In the genomic region with DNA sequence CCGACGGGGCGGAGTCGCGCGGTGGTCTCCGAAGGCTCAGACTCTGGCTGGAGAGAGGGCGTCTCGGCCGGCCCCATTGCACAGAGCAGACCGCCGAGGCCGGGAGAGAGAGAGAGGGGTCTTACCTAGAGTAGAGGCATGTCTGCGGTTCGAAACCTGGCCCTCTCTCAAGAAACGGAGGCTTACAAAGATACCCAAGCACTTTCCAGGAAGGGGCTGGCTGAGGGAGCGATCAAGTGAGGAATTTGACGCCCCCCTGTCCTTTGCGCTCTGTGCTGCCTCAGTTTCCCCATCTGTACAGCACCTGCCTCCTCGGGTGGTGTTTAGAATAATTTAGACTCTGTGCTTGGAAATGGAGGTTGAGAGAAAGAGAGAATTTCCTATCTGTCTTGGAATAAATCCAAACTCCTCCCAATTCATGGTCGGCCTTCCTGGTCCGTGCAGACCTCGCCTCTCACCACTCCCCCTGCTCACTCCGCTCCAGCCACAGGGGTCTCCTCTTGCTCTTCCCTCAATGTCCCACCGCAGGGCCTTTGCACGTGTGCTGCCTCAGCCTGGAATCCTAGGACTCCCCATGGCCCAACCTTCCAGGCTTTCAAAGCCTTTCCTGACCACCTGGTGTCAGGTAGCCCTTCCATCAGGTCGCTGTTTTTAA, we compare ENCODE assay signal across 1 cellular context.
TF ChIP-seq lines count a peak whose summit lies in the region.

No MANE protein-coding gene starts in this region.

TF ChIP-seq in HepG2, 621 proteins besides CTCF, POLR2A, EP300 and RAD21 (continued from another document and continues in another):
- TF ChIP-seq, protein P1, sequence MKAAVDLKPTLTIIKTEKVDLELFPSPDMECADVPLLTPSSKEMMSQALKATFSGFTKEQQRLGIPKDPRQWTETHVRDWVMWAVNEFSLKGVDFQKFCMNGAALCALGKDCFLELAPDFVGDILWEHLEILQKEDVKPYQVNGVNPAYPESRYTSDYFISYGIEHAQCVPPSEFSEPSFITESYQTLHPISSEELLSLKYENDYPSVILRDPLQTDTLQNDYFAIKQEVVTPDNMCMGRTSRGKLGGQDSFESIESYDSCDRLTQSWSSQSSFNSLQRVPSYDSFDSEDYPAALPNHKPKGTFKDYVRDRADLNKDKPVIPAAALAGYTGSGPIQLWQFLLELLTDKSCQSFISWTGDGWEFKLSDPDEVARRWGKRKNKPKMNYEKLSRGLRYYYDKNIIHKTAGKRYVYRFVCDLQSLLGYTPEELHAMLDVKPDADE (CRISPR knock-in tag; IDR thresholded peaks at IDR 0.05), result no peak
- TF ChIP-seq HNRNPH1 (optimal IDR thresholded peaks at IDR 0.05; ENCODE audit: low read depth, low read length) (no peak), ESRRA (CRISPR knock-in tag; IDR thresholded peaks at IDR 0.05; ENCODE audit: low read depth) (no peak), ZNF431 (CRISPR knock-in tag; IDR thresholded peaks at IDR 0.05; ENCODE audit: borderline replicate concordance, low read depth) (no peak), ZNF563 (CRISPR knock-in tag; IDR thresholded peaks at IDR 0.05) (no peak), NRL (CRISPR knock-in tag; IDR thresholded peaks at IDR 0.05; ENCODE audit: borderline replicate concordance) (peak; percentile 79), KLF12 (CRISPR knock-in tag; IDR thresholded peaks at IDR 0.05; ENCODE audit: borderline replicate concordance) (no peak), ONECUT2 (CRISPR knock-in tag; IDR thresholded peaks at IDR 0.05) (no peak), IKZF4 (CRISPR knock-in tag; IDR thresholded peaks at IDR 0.05; ENCODE audit: borderline replicate concordance, low read depth, not compliant biosample characterization) (no peak), EHMT2 (IDR thresholded peaks at IDR 0.05; ENCODE audit: borderline replicate concordance, low read depth, low read length) (no peak), MEIS2 (CRISPR knock-in tag; IDR thresholded peaks at IDR 0.05) (no peak), NAIF1 (CRISPR knock-in tag; IDR thresholded peaks at IDR 0.05; ENCODE audit: borderline replicate concordance) (no peak), RFX5 (IDR thresholded peaks at IDR 0.05; ENCODE audit: low read depth, low read length) (no peak), FOXJ3 (CRISPR knock-in tag; IDR thresholded peaks at IDR 0.05; ENCODE audit: borderline replicate concordance) (no peak), TCF7L2 (IDR thresholded peaks at IDR 0.05; ENCODE audit: low read depth, low read length) (no peak), ZEB1 (IDR thresholded peaks at IDR 0.05; ENCODE audit: insufficient replicate concordance, low read depth) (no peak), HNF4G (IDR thresholded peaks at IDR 0.05; ENCODE audit: borderline replicate concordance, low read depth, low read length) (no peak), HNF4G (CRISPR knock-in tag; IDR thresholded peaks at IDR 0.05; ENCODE audit: borderline replicate concordance, low read depth) (no peak), ZNF782 (CRISPR knock-in tag; IDR thresholded peaks at IDR 0.05; ENCODE audit: borderline replicate concordance) (no peak), ZNF780A (CRISPR knock-in tag; IDR thresholded peaks at IDR 0.05) (no peak), ZNF713 (CRISPR knock-in tag; IDR thresholded peaks at IDR 0.05) (no peak), ZNF253 (CRISPR knock-in tag; IDR thresholded peaks at IDR 0.05; ENCODE audit: borderline replicate concordance) (no peak), ELF4 (CRISPR knock-in tag; IDR thresholded peaks at IDR 0.05; ENCODE audit: borderline replicate concordance) (no peak), GABPB1 (CRISPR knock-in tag; IDR thresholded peaks at IDR 0.05) (no peak), TEAD3 (CRISPR knock-in tag; optimal IDR thresholded peaks at IDR 0.05; ENCODE audit: borderline replicate concordance) (no peak)
- TF ChIP-seq, protein P2, sequence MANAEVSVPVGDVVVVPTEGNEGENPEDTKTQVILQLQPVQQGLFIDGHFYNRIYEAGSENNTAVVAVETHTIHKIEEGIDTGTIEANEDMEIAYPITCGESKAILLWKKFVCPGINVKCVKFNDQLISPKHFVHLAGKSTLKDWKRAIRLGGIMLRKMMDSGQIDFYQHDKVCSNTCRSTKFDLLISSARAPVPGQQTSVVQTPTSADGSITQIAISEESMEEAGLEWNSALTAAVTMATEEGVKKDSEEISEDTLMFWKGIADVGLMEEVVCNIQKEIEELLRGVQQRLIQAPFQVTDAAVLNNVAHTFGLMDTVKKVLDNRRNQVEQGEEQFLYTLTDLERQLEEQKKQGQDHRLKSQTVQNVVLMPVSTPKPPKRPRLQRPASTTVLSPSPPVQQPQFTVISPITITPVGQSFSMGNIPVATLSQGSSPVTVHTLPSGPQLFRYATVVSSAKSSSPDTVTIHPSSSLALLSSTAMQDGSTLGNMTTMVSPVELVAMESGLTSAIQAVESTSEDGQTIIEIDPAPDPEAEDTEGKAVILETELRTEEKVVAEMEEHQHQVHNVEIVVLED (CRISPR knock-in tag; IDR thresholded peaks at IDR 0.05; ENCODE audit: borderline replicate concordance), result no peak
- TF ChIP-seq, protein P3, sequence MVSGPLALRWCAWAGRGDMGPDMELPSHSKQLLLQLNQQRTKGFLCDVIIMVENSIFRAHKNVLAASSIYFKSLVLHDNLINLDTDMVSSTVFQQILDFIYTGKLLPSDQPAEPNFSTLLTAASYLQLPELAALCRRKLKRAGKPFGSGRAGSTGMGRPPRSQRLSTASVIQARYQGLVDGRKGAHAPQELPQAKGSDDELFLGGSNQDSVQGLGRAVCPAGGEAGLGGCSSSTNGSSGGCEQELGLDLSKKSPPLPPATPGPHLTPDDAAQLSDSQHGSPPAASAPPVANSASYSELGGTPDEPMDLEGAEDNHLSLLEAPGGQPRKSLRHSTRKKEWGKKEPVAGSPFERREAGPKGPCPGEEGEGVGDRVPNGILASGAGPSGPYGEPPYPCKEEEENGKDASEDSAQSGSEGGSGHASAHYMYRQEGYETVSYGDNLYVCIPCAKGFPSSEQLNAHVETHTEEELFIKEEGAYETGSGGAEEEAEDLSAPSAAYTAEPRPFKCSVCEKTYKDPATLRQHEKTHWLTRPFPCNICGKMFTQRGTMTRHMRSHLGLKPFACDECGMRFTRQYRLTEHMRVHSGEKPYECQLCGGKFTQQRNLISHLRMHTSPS (CRISPR knock-in tag; IDR thresholded peaks at IDR 0.05; ENCODE audit: low read depth), result no peak
- TF ChIP-seq, protein P4, sequence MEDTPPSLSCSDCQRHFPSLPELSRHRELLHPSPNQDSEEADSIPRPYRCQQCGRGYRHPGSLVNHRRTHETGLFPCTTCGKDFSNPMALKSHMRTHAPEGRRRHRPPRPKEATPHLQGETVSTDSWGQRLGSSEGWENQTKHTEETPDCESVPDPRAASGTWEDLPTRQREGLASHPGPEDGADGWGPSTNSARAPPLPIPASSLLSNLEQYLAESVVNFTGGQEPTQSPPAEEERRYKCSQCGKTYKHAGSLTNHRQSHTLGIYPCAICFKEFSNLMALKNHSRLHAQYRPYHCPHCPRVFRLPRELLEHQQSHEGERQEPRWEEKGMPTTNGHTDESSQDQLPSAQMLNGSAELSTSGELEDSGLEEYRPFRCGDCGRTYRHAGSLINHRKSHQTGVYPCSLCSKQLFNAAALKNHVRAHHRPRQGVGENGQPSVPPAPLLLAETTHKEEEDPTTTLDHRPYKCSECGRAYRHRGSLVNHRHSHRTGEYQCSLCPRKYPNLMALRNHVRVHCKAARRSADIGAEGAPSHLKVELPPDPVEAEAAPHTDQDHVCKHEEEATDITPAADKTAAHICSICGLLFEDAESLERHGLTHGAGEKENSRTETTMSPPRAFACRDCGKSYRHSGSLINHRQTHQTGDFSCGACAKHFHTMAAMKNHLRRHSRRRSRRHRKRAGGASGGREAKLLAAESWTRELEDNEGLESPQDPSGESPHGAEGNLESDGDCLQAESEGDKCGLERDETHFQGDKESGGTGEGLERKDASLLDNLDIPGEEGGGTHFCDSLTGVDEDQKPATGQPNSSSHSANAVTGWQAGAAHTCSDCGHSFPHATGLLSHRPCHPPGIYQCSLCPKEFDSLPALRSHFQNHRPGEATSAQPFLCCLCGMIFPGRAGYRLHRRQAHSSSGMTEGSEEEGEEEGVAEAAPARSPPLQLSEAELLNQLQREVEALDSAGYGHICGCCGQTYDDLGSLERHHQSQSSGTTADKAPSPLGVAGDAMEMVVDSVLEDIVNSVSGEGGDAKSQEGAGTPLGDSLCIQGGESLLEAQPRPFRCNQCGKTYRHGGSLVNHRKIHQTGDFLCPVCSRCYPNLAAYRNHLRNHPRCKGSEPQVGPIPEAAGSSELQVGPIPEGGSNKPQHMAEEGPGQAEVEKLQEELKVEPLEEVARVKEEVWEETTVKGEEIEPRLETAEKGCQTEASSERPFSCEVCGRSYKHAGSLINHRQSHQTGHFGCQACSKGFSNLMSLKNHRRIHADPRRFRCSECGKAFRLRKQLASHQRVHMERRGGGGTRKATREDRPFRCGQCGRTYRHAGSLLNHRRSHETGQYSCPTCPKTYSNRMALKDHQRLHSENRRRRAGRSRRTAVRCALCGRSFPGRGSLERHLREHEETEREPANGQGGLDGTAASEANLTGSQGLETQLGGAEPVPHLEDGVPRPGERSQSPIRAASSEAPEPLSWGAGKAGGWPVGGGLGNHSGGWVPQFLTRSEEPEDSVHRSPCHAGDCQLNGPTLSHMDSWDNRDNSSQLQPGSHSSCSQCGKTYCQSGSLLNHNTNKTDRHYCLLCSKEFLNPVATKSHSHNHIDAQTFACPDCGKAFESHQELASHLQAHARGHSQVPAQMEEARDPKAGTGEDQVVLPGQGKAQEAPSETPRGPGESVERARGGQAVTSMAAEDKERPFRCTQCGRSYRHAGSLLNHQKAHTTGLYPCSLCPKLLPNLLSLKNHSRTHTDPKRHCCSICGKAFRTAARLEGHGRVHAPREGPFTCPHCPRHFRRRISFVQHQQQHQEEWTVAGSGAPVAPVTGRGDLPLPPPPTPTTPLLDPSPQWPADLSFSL (CRISPR knock-in tag; IDR thresholded peaks at IDR 0.05), result no peak
- TF ChIP-seq, protein P5, sequence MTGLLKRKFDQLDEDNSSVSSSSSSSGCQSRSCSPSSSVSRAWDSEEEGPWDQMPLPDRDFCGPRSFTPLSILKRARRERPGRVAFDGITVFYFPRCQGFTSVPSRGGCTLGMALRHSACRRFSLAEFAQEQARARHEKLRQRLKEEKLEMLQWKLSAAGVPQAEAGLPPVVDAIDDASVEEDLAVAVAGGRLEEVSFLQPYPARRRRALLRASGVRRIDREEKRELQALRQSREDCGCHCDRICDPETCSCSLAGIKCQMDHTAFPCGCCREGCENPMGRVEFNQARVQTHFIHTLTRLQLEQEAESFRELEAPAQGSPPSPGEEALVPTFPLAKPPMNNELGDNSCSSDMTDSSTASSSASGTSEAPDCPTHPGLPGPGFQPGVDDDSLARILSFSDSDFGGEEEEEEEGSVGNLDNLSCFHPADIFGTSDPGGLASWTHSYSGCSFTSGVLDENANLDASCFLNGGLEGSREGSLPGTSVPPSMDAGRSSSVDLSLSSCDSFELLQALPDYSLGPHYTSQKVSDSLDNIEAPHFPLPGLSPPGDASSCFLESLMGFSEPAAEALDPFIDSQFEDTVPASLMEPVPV (CRISPR knock-in tag; IDR thresholded peaks at IDR 0.05), result 0 out of 2 replicates have a peak, but pooled peaks have one; percentile 34
- TF ChIP-seq, protein P6, sequence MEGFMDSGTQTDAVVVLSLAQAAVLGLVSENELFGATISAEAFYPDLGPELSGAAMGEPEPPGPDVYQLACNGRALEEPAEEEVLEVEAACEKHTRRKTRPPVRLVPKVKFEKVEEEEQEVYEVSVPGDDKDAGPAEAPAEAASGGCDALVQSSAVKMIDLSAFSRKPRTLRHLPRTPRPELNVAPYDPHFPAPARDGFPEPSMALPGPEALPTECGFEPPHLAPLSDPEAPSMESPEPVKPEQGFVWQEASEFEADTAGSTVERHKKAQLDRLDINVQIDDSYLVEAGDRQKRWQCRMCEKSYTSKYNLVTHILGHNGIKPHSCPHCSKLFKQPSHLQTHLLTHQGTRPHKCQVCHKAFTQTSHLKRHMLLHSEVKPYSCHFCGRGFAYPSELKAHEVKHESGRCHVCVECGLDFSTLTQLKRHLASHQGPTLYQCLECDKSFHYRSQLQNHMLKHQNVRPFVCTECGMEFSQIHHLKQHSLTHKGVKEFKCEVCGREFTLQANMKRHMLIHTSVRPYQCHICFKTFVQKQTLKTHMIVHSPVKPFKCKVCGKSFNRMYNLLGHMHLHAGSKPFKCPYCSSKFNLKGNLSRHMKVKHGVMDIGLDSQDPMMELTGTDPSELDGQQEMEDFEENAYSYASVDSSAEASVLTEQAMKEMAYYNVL (CRISPR knock-in tag; IDR thresholded peaks at IDR 0.05; ENCODE audit: borderline replicate concordance), result no peak
- TF ChIP-seq, protein P7, sequence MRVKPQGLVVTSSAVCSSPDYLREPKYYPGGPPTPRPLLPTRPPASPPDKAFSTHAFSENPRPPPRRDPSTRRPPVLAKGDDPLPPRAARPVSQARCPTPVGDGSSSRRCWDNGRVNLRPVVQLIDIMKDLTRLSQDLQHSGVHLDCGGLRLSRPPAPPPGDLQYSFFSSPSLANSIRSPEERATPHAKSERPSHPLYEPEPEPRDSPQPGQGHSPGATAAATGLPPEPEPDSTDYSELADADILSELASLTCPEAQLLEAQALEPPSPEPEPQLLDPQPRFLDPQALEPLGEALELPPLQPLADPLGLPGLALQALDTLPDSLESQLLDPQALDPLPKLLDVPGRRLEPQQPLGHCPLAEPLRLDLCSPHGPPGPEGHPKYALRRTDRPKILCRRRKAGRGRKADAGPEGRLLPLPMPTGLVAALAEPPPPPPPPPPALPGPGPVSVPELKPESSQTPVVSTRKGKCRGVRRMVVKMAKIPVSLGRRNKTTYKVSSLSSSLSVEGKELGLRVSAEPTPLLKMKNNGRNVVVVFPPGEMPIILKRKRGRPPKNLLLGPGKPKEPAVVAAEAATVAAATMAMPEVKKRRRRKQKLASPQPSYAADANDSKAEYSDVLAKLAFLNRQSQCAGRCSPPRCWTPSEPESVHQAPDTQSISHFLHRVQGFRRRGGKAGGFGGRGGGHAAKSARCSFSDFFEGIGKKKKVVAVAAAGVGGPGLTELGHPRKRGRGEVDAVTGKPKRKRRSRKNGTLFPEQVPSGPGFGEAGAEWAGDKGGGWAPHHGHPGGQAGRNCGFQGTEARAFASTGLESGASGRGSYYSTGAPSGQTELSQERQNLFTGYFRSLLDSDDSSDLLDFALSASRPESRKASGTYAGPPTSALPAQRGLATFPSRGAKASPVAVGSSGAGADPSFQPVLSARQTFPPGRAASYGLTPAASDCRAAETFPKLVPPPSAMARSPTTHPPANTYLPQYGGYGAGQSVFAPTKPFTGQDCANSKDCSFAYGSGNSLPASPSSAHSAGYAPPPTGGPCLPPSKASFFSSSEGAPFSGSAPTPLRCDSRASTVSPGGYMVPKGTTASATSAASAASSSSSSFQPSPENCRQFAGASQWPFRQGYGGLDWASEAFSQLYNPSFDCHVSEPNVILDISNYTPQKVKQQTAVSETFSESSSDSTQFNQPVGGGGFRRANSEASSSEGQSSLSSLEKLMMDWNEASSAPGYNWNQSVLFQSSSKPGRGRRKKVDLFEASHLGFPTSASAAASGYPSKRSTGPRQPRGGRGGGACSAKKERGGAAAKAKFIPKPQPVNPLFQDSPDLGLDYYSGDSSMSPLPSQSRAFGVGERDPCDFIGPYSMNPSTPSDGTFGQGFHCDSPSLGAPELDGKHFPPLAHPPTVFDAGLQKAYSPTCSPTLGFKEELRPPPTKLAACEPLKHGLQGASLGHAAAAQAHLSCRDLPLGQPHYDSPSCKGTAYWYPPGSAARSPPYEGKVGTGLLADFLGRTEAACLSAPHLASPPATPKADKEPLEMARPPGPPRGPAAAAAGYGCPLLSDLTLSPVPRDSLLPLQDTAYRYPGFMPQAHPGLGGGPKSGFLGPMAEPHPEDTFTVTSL (CRISPR knock-in tag; IDR thresholded peaks at IDR 0.05; ENCODE audit: borderline replicate concordance), result no peak
